1 cellular context compared by ENCODE assay signal in genomic region chr6:35698430-35698829, GRCh38. TPM values are rescaled to one million over a fixed set of nuclear protein-coding genes. Genes with fewer than 3 reads are reported as not detected.
"Had no signal": no experiment of that assay in that cellular context is flagged by ENCODE, and none has a peak within 500 bp of the region (broad histone marks: within the 10 kb centered on the region; RNA-seq: fewer than 3 reads in every experiment).

No MANE protein-coding gene starts in this region.

RNA-seq across cellular contexts. Expression of gene ARMC12, which starts 38.4 kb away (rescaled TPM):
- total RNA-seq: left ventricle myocardium superior had no signal
